In genomic region chr14:36955967-36956366, GRCh38 we compare ENCODE assay signal across 17 cellular contexts.
DNase-seq lines count a peak whose midpoint lies in the region; ATAC-seq and TF ChIP-seq lines count a peak whose summit lies in the region.
"Had no signal": no experiment of that assay in that cellular context is flagged by ENCODE, and none has a peak within 500 bp of the region (broad histone marks: within the 10 kb centered on the region; RNA-seq: fewer than 3 reads in every experiment).

No MANE protein-coding gene starts in this region.

- H3K4me3 ChIP-seq in fibroblast of villous mesenchyme (ENCODE audit: low read depth, low read length), result no peak overlapping the region
- H3K4me3 ChIP-seq: BLaER1 had no signal

- no peaks in the 10 kb centered on the region for H3K36me3 Mint-ChIP-seq in type B pancreatic cell
- H3K36me3 Mint-ChIP-seq in activated CD4-positive, alpha-beta T cell treated with anti-CD3 and anti-CD28 coated beads for 36 hours (ENCODE audit: low read depth), result no peaks in the 10 kb centered on the region
- H3K36me3 Mint-ChIP-seq: CD14-positive monocyte; CD4-positive, alpha-beta memory T cell; CD4-positive, CD25-positive, alpha-beta regulatory T cell had no signal

- peaks cover 12% of the 10 kb centered on the region for H3K27me3 Mint-ChIP-seq in type B pancreatic cell
- no peaks in the 10 kb centered on the region for H3K27me3 Mint-ChIP-seq in activated CD4-positive, alpha-beta T cell treated with anti-CD3 and anti-CD28 coated beads for 36 hours
- H3K27me3 Mint-ChIP-seq: CD4-positive, alpha-beta memory T cell; CD4-positive, CD25-positive, alpha-beta regulatory T cell had no signal

- intact Hi-C loops in activated CD4-positive, alpha-beta T cell treated with anti-CD3 and anti-CD28 coated beads for 36 hours (cut with DNase I, micrococcal nuclease), result no loop called here

- no peak for ATAC-seq in HG03520 (IDR thresholded peaks at IDR 0.05; ENCODE audit: unreplicated experiment)
- no peak for ATAC-seq in GM21576 (IDR thresholded peaks at IDR 0.05; ENCODE audit: unreplicated experiment)
- no peak for ATAC-seq in activated CD4-positive, alpha-beta T cell treated with anti-CD3 and anti-CD28 coated beads for 36 hours

- peak overlapping the region; percentile 64 for H3K27ac Mint-ChIP-seq in type B pancreatic cell
- H3K27ac Mint-ChIP-seq in activated CD4-positive, alpha-beta T cell treated with anti-CD3 and anti-CD28 coated beads for 36 hours, result no peak overlapping the region
- H3K27ac Mint-ChIP-seq: CD14-positive monocyte; CD4-positive, alpha-beta memory T cell; CD4-positive, CD25-positive, alpha-beta regulatory T cell had no signal

- DNase-seq in HEK293T (ENCODE audit: extremely low spot score) (peak; percentile 61), fibroblast of villous mesenchyme (ENCODE audit: low read depth) (peak; percentile 3), type B pancreatic cell (ENCODE audit: extremely low spot score, unreplicated experiment) (no peak)
- DNase-seq in activated CD4-positive, alpha-beta T cell treated with anti-CD3 and anti-CD28 coated beads for 36 hours, result no peak
- DNase-seq: 8988T; ACHN; BE2C; C1 segment of cervical spinal cord; Caco-2; Calu3; CD4-positive, alpha-beta memory T cell; CD4-positive, CD25-positive, alpha-beta regulatory T cell; GF-D8 had no signal

- H3K9me3 Mint-ChIP-seq in type B pancreatic cell, result no peaks in the 10 kb centered on the region
- no peaks in the 10 kb centered on the region for H3K9me3 Mint-ChIP-seq in activated CD4-positive, alpha-beta T cell treated with anti-CD3 and anti-CD28 coated beads for 36 hours (ENCODE audit: low read depth)

- H3K4me3 Mint-ChIP-seq in type B pancreatic cell, result no peak overlapping the region
- no peak overlapping the region for H3K4me3 Mint-ChIP-seq in activated CD4-positive, alpha-beta T cell treated with anti-CD3 and anti-CD28 coated beads for 36 hours
- H3K4me3 Mint-ChIP-seq: CD14-positive monocyte; CD4-positive, alpha-beta memory T cell; CD4-positive, CD25-positive, alpha-beta regulatory T cell had no signal

- TF ChIP-seq CTCF in fibroblast of villous mesenchyme (IDR thresholded peaks at IDR 0.05; ENCODE audit: insufficient read depth, low read depth, low read length), result no peak
- no peak for TF ChIP-seq CTCF in type B pancreatic cell (conservative IDR thresholded peaks at IDR 0.05)

- CTCF ChIA-PET in HEK293T (lab: Yijun Ruan, JAX), result no interaction called here
- CTCF ChIA-PET in activated CD4-positive, alpha-beta T cell treated with anti-CD3 and anti-CD28 coated beads for 36 hours (lab: Charles Lee), result interaction anchor here (1.3 kb wide), 1 partner anchor 14 kb away, joined by 10 read pairs; no protein-coding TSS in a partner anchor

- POLR2A ChIA-PET in HEK293T (lab: Yijun Ruan, JAX), result interaction anchor here (1.2 kb wide), 1 partner anchor 12 kb away, joined by 5 read pairs; no protein-coding TSS in a partner anchor
- POLR2A ChIA-PET in activated CD4-positive, alpha-beta T cell treated with anti-CD3 and anti-CD28 coated beads for 36 hours (lab: Charles Lee), result no interaction called here

- H3K4me1 Mint-ChIP-seq in type B pancreatic cell (ENCODE audit: unreplicated experiment), result no peaks in the 10 kb centered on the region
- no peaks in the 10 kb centered on the region for H3K4me1 Mint-ChIP-seq in activated CD4-positive, alpha-beta T cell treated with anti-CD3 and anti-CD28 coated beads for 36 hours
- H3K4me1 Mint-ChIP-seq: CD14-positive monocyte; CD4-positive, alpha-beta memory T cell had no signal

TF ChIP-seq in HEK293T, 16 proteins besides CTCF, POLR2A, EP300 and RAD21:
- TF ChIP-seq CTBP1 (IDR thresholded peaks at IDR 0.05; ENCODE audit: borderline replicate concordance) (peak; percentile 99), L3MBTL2 (conservative IDR thresholded peaks at IDR 0.05) (peak; percentile 47; the same call in 1 of the 2 replicates), ZNF384 (IDR thresholded peaks at IDR 0.05) (peak; percentile 95), FOXM1 (IDR thresholded peaks at IDR 0.05; ENCODE audit: borderline replicate concordance) (peak; percentile 31; the same call in 1 of the 2 replicates), SUZ12 (IDR thresholded peaks at IDR 0.05) (no peak), ELF4 (IDR thresholded peaks at IDR 0.05) (no peak), LEF1 (IDR thresholded peaks at IDR 0.05; ENCODE audit: borderline replicate concordance) (peak; percentile 95; the same call in 1 of the 2 replicates), SP1 (IDR thresholded peaks at IDR 0.05) (no peak), NFRKB (IDR thresholded peaks at IDR 0.05) (0 out of 2 replicates have a peak, but pooled peaks have one; percentile 21), BHLHE40 (IDR thresholded peaks at IDR 0.05; ENCODE audit: borderline replicate concordance) (no peak; the same call in 1 of the 2 replicates), FOXA1 (IDR thresholded peaks at IDR 0.05) (peak; percentile 53; the same call in 1 of the 2 replicates), HDGF (IDR thresholded peaks at IDR 0.05; ENCODE audit: borderline replicate concordance) (no peak), FOXK2 (IDR thresholded peaks at IDR 0.05) (peak; percentile 74; the same call in 1 of the 2 replicates), ARNT (IDR thresholded peaks at IDR 0.05) (peak; percentile 94), TARDBP (IDR thresholded peaks at IDR 0.05) (peak; percentile 73; the same call in 1 of the 2 replicates)
- TF ChIP-seq, protein P1, sequence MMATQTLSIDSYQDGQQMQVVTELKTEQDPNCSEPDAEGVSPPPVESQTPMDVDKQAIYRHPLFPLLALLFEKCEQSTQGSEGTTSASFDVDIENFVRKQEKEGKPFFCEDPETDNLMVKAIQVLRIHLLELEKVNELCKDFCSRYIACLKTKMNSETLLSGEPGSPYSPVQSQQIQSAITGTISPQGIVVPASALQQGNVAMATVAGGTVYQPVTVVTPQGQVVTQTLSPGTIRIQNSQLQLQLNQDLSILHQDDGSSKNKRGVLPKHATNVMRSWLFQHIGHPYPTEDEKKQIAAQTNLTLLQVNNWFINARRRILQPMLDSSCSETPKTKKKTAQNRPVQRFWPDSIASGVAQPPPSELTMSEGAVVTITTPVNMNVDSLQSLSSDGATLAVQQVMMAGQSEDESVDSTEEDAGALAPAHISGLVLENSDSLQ (IDR thresholded peaks at IDR 0.05), result peak; percentile 98

Comparison
In these comparisons a context has a peak if more than half of its experiments do, and no peak if none do; other contexts are left out.
1. DNase-seq: peak in HEK293T (single experiment) and fibroblast of villous mesenchyme (single experiment); none in type B pancreatic cell (single experiment) and activated CD4-positive, alpha-beta T cell treated with anti-CD3 and anti-CD28 coated beads for 36 hours (single experiment).